ENCODE assay signal across 8 cellular contexts in genomic region chr16:89720520-89720858, GRCh38. TPM values are rescaled to one million over a fixed set of nuclear protein-coding genes. Genes with fewer than 3 reads are reported as not detected.
A peak's percentile ranks its signal among the peaks of the same experiment; 100 is the strongest.
DNase-seq lines count a peak whose midpoint lies in the region; ATAC-seq, FAIRE-seq and TF ChIP-seq lines count a peak whose summit lies in the region.

No MANE protein-coding gene starts in this region.

- H3K36me3 Mint-ChIP-seq in CD4-positive, alpha-beta memory T cell, result peaks cover 12 to 17% of the 10 kb centered on the region in 2 donors
- H3K36me3 Mint-ChIP-seq in brain, result peaks cover 17% of the 10 kb centered on the region

- CTCF ChIA-PET in CD4-positive, alpha-beta memory T cell (lab: Charles Lee; ENCODE audit: partially characterized antibody), result interaction anchor here (1.2 to 2.7 kb wide), 3 partner anchors 14 to 140 kb away, joined by 3 to 12 read pairs (median 3); no protein-coding TSS in a partner anchor

- peak in 1 of 5 donors; percentile 56 for DNase-seq in CD4-positive, alpha-beta memory T cell
- DNase-seq in kidney, result peak; percentile 86
- no peak for DNase-seq in cerebellar nuclear complex (lab: John Stamatoyannopoulos, UW)
- DNase-seq in urothelium cell line (ENCODE audit: low spot score), result no peak

- ATAC-seq in GM19467 (IDR thresholded peaks at IDR 0.05; ENCODE audit: unreplicated experiment), result peak; percentile 12

- H3K4me1 ChIP-seq in CD4-positive, alpha-beta memory T cell (ENCODE audit: insufficient read depth, low read length), result peaks cover 43% of the 10 kb centered on the region
- H3K4me1 ChIP-seq in HUES64 (ENCODE audit: insufficient read depth, low read length) (peaks cover 5% of the 10 kb centered on the region; the same call in 1 of the 2 replicates), kidney (ENCODE audit: control insufficient read depth in 1 of 2, insufficient read depth in 1 of 2, low read depth in 1 of 2, low read length in 2 of 2) (peaks cover 8 to 24% of the 10 kb centered on the region in 2 donors), subcutaneous abdominal adipose tissue (ENCODE audit: control insufficient read depth in 5 of 5, insufficient read depth in 5 of 5, low read length in 5 of 5) (peaks cover 5 to 47% (median 30%) of the 10 kb centered on the region in 5 donors)

- no peak for FAIRE-seq in kidney (lab: Jason Lieb, UNC)
- no peak for FAIRE-seq in urothelium cell line (lab: Jason Lieb, UNC)

- POLR2A ChIA-PET in CD4-positive, alpha-beta memory T cell (lab: Charles Lee; ENCODE audit: partially characterized antibody), result interaction anchor here (0.6 to 1.9 kb wide), 13 partner anchors 10 to 192 kb away, joined by 3 to 16 read pairs (median 7); partner anchors contain the start of genes SPATA2L and TCF25

- under 1% methylated on average over 39 of the region's 39 CpGs for WGBS in HUES64

- no peak for TF ChIP-seq CTCF in brain (conservative IDR thresholded peaks at IDR 0.05)
- TF ChIP-seq CTCF in kidney (IDR thresholded peaks at IDR 0.05; ENCODE audit: borderline replicate concordance, extremely low read depth, insufficient read depth), result no peak

- intact Hi-C loops in CD4-positive, alpha-beta memory T cell (cut with micrococcal nuclease), result loop anchor here (5.0 kb wide), 1 partner anchor 142 kb away; no protein-coding TSS in a partner anchor
- intact Hi-C loops in kidney (cut with DNase I), result no loop called here

- H3K27ac Mint-ChIP-seq in CD4-positive, alpha-beta memory T cell, result peak overlapping the region in 4 of 7 donors; percentile 22 to 85 (median 57)
- peak overlapping the region; percentile 77 to 95 (median 87) for H3K27ac Mint-ChIP-seq in brain

- peak overlapping the region in 1 of 2 donors; percentile 78 for H3K4me3 ChIP-seq in CD4-positive, alpha-beta memory T cell (ENCODE audit: low read length in 2 of 2)
- H3K4me3 ChIP-seq in HUES64 (ENCODE audit: low read length), result peak overlapping the region; percentile 67
- peak overlapping the region; percentile 78 to 82 for H3K4me3 ChIP-seq in kidney (ENCODE audit: low read length in 2 of 2)
- H3K4me3 ChIP-seq in subcutaneous abdominal adipose tissue (ENCODE audit: low read depth in 1 of 5, low read length in 5 of 5), result peak overlapping the region; percentile 71 to 92 (median 81)

- peak overlapping the region; percentile 85 for H3K9ac ChIP-seq in HUES64 (ENCODE audit: low read depth, low read length)
- peak overlapping the region in 1 of 2 donors; percentile 55 for H3K9ac ChIP-seq in kidney (ENCODE audit: low read length in 2 of 2)
- H3K9ac ChIP-seq in subcutaneous abdominal adipose tissue (ENCODE audit: low read length in 5 of 5), result peak overlapping the region in 4 of 5 donors; percentile 68 to 80 (median 76)

- H3K27me3 ChIP-seq in CD4-positive, alpha-beta memory T cell (ENCODE audit: insufficient read depth, low read length), result no peaks in the 10 kb centered on the region
- H3K27me3 ChIP-seq in HUES64 (ENCODE audit: insufficient read depth, low read length) (peaks cover 38% of the 10 kb centered on the region), subcutaneous abdominal adipose tissue (ENCODE audit: control insufficient read depth in 5 of 5, insufficient read depth in 4 of 5, low read length in 5 of 5) (no peaks in the 10 kb centered on the region)

- peak overlapping the region; percentile 69 to 85 (median 78) for H3K4me3 Mint-ChIP-seq in CD4-positive, alpha-beta memory T cell
- H3K4me3 Mint-ChIP-seq in brain, result peak overlapping the region; percentile 88 to 94 (median 93)

- H3K27ac ChIP-seq in CD4-positive, alpha-beta memory T cell (ENCODE audit: low read depth, low read length), result peak overlapping the region; percentile 89
- H3K27ac ChIP-seq in HUES64 (ENCODE audit: low read depth, low read length) (peak overlapping the region; percentile 85; the same call in 1 of the 2 replicates), kidney (ENCODE audit: low read depth in 2 of 2, low read length in 2 of 2) (peak overlapping the region; percentile 94 to 95), subcutaneous abdominal adipose tissue (ENCODE audit: low read depth, low read length) (peak overlapping the region; percentile 80)

- no peaks in the 10 kb centered on the region for H3K27me3 Mint-ChIP-seq in CD4-positive, alpha-beta memory T cell
- no peaks in the 10 kb centered on the region for H3K27me3 Mint-ChIP-seq in brain

- H3K9me3 Mint-ChIP-seq in CD4-positive, alpha-beta memory T cell, result no peaks in the 10 kb centered on the region
- H3K9me3 Mint-ChIP-seq in brain, result no peaks in the 10 kb centered on the region

- H3K4me1 Mint-ChIP-seq in CD4-positive, alpha-beta memory T cell, result peaks cover 13 to 34% (median 25%) of the 10 kb centered on the region in 4 donors
- H3K4me1 Mint-ChIP-seq in brain, result peaks cover 42% of the 10 kb centered on the region

- peaks cover 17% of the 10 kb centered on the region for H3K36me3 ChIP-seq in CD4-positive, alpha-beta memory T cell (ENCODE audit: insufficient read depth, low read length)
- H3K36me3 ChIP-seq in HUES64 (ENCODE audit: insufficient read depth, low read length) (peaks cover 18% of the 10 kb centered on the region), kidney (ENCODE audit: control insufficient read depth in 1 of 2, insufficient read depth in 2 of 2, low read length in 2 of 2) (peaks cover 3 to 14% of the 10 kb centered on the region in 2 donors), subcutaneous abdominal adipose tissue (ENCODE audit: control insufficient read depth in 5 of 5, insufficient read depth in 5 of 5, low read length in 5 of 5) (peaks cover 0 to 22% (median 16%) of the 10 kb centered on the region in 5 donors)

- H3K9me3 ChIP-seq in CD4-positive, alpha-beta memory T cell (ENCODE audit: control insufficient read depth in 1 of 2, low read length in 2 of 2), result no peaks in the 10 kb centered on the region
- H3K9me3 ChIP-seq in HUES64 (ENCODE audit: insufficient read depth, low read depth, low read length) (no peaks in the 10 kb centered on the region), kidney (ENCODE audit: control insufficient read depth in 1 of 2, low read length in 2 of 2) (no peaks in the 10 kb centered on the region), subcutaneous abdominal adipose tissue (ENCODE audit: control insufficient read depth in 5 of 5, low read length in 5 of 5) (no peaks in the 10 kb centered on the region)

RNA-seq across cellular contexts. Expression of gene VPS9D1, which starts 0.2 kb away (rescaled TPM):
- total RNA-seq in CD4-positive, alpha-beta memory T cell, result 10 to 100 TPM; 13.0 to 13.6 TPM
- 1 to 10 TPM in 1 of 2 donors, under 1 TPM in 1; 0.48 to 1.0 TPM for polyA plus RNA-seq in CD4-positive, alpha-beta memory T cell
- polyA plus RNA-seq in HUES64 (2013, experiment 1 of 2), result 3.5 TPM
- 7.5 TPM for polyA plus RNA-seq in HUES64 (2013, experiment 2 of 2)
- 21.0 TPM for polyA plus RNA-seq in brain (ENCODE audit: insufficient read depth, low read depth, low replicate concordance)
- 24.4 TPM for total RNA-seq in kidney
- polyA plus RNA-seq in kidney (ENCODE audit: insufficient read depth, low read depth, low replicate concordance), result 18.3 TPM

RNA-seq across cellular contexts. Expression of gene ZNF276, which starts 0.8 kb away (rescaled TPM):
- 100 to 1,000 TPM; 141 to 143 TPM for total RNA-seq in CD4-positive, alpha-beta memory T cell
- 10 to 100 TPM in 1 of 2 donors, 1 to 10 TPM in 1; 9.5 to 53.7 TPM for polyA plus RNA-seq in CD4-positive, alpha-beta memory T cell
- polyA plus RNA-seq in HUES64 (2013, experiment 1 of 2), result 4.1 TPM
- polyA plus RNA-seq in HUES64 (2013, experiment 2 of 2), result 7.2 TPM
- polyA plus RNA-seq in brain (ENCODE audit: insufficient read depth, low read depth, low replicate concordance), result 7.5 TPM
- 35.4 TPM for total RNA-seq in kidney
- polyA plus RNA-seq in kidney (ENCODE audit: insufficient read depth, low read depth, low replicate concordance), result 16.4 TPM

RNA-seq across cellular contexts. Expression of gene SPATA2L, which starts 19.0 kb away (rescaled TPM):
- 10 to 100 TPM; 12.7 to 13.1 TPM for total RNA-seq in CD4-positive, alpha-beta memory T cell
- polyA plus RNA-seq in CD4-positive, alpha-beta memory T cell, result 10 to 100 TPM in 1 of 2 donors, 1 to 10 TPM in 1; 5.4 to 13.0 TPM
- 5.8 TPM for polyA plus RNA-seq in HUES64 (2013, experiment 1 of 2)
- polyA plus RNA-seq in HUES64 (2013, experiment 2 of 2), result 5.8 TPM
- polyA plus RNA-seq in brain (ENCODE audit: insufficient read depth, low read depth, low replicate concordance), result 14.3 TPM
- 15.1 TPM for total RNA-seq in kidney
- 12.6 TPM for polyA plus RNA-seq in kidney (ENCODE audit: insufficient read depth, low read depth, low replicate concordance)

RNA-seq across cellular contexts. Expression of gene CDK10, which starts 34.0 kb away (rescaled TPM):
- 100 to 1,000 TPM; 134 to 140 TPM for total RNA-seq in CD4-positive, alpha-beta memory T cell
- polyA plus RNA-seq in CD4-positive, alpha-beta memory T cell, result 10 to 100 TPM; 24.8 to 33.5 TPM
- polyA plus RNA-seq in HUES64 (2013, experiment 1 of 2), result 48.4 TPM
- 54.0 TPM for polyA plus RNA-seq in HUES64 (2013, experiment 2 of 2)
- polyA plus RNA-seq in brain (ENCODE audit: insufficient read depth, low read depth, low replicate concordance) (34.8 TPM), kidney (ENCODE audit: insufficient read depth, low read depth, low replicate concordance) (82.6 TPM)
- total RNA-seq in kidney, result 118 TPM
